In genomic region chr18:23585897-23586248, GRCh38 we compare ENCODE assay signal across 8 cellular contexts. TPM values are rescaled to one million over a fixed set of nuclear protein-coding genes. Genes with fewer than 3 reads are reported as not detected.
DNase-seq lines count a peak whose midpoint lies in the region; TF ChIP-seq lines count a peak whose summit lies in the region.

No MANE protein-coding gene starts in this region.

- peak overlapping the region; percentile 92 for H3K4me2 ChIP-seq in OCI-LY3 (ENCODE audit: low read length)

- DNase-seq in DMS 273 (lab: John Stamatoyannopoulos, UW; ENCODE audit: unreplicated experiment), result peak; percentile 51
- DNase-seq in DMS 273 treated with DMSO at 0.1 percent for 48 hours (lab: John Stamatoyannopoulos, UW), result no peak
- DNase-seq in epithelial cell of prostate (ENCODE audit: low read depth, low spot score), result no peak
- DNase-seq in progenitor cell of endocrine pancreas (ENCODE audit: low spot score, unreplicated experiment), result no peak
- no peak for DNase-seq in epidermal melanocyte (ENCODE audit: insufficient read length, low spot score)
- DNase-seq in globus pallidus (ENCODE audit: low spot score), result no peak
- DNase-seq in NCI-H748 (lab: John Stamatoyannopoulos, UW; ENCODE audit: unreplicated experiment), result no peak

- H3K9ac ChIP-seq in OCI-LY3 (ENCODE audit: low read length), result peak overlapping the region; percentile 94

- H3K27ac Mint-ChIP-seq in progenitor cell of endocrine pancreas, result peak overlapping the region; percentile 96

- H3K4me1 Mint-ChIP-seq in progenitor cell of endocrine pancreas (ENCODE audit: low read depth), result peaks cover 16% of the 10 kb centered on the region

- peaks cover 11% of the 10 kb centered on the region for H3K4me1 ChIP-seq in OCI-LY3 (ENCODE audit: low read length)

- peak overlapping the region; percentile 90 for H3K4me3 Mint-ChIP-seq in progenitor cell of endocrine pancreas (ENCODE audit: low read depth)

- no peaks in the 10 kb centered on the region for H3K9me3 Mint-ChIP-seq in progenitor cell of endocrine pancreas (ENCODE audit: low read depth)

- H3K9me3 ChIP-seq in OCI-LY3 (ENCODE audit: insufficient read depth, low read length), result no peaks in the 10 kb centered on the region

- peak overlapping the region; percentile 2; the same call in 1 of the 2 replicates for H2AFZ ChIP-seq in OCI-LY3 (ENCODE audit: low read depth, low read length)

- TF ChIP-seq CTCF in OCI-LY3 (IDR thresholded peaks at IDR 0.05; ENCODE audit: low read depth, low read length) (no peak), progenitor cell of endocrine pancreas (IDR thresholded peaks at IDR 0.05; ENCODE audit: unreplicated experiment) (no peak)

- H3K36me3 Mint-ChIP-seq in progenitor cell of endocrine pancreas (ENCODE audit: insufficient read depth), result no peaks in the 10 kb centered on the region

- H3K4me3 ChIP-seq in OCI-LY3 (ENCODE audit: low read length), result peak overlapping the region; percentile 86

- peaks cover 19% of the 10 kb centered on the region for H3K27me3 Mint-ChIP-seq in progenitor cell of endocrine pancreas

- peaks cover 10% of the 10 kb centered on the region for H3K27me3 ChIP-seq in OCI-LY3 (ENCODE audit: low read depth, low read length)

- H3K36me3 ChIP-seq in OCI-LY3 (replicated peaks; ENCODE audit: low read depth, low read length), result peaks cover 4% of the 10 kb centered on the region

- H3K27ac ChIP-seq in OCI-LY3 (ENCODE audit: low read length), result peak overlapping the region; percentile 91
- H3K27ac ChIP-seq in epithelial cell of prostate, result peak overlapping the region; percentile 98

- H4K20me1 ChIP-seq in OCI-LY3 (ENCODE audit: insufficient read depth, low read length), result peaks cover 5% of the 10 kb centered on the region; the same call in 1 of the 2 replicates

- H3K79me2 ChIP-seq in OCI-LY3 (ENCODE audit: low read length), result peaks cover 23% of the 10 kb centered on the region

RNA-seq across cellular contexts. Expression of gene NPC1, which starts 0.4 kb away (rescaled TPM):
- 35.1 and 36.0 TPM in 2 replicates for total RNA-seq in progenitor cell of endocrine pancreas
